ENCODE assay signal across 1 cellular context in the genomic region with DNA sequence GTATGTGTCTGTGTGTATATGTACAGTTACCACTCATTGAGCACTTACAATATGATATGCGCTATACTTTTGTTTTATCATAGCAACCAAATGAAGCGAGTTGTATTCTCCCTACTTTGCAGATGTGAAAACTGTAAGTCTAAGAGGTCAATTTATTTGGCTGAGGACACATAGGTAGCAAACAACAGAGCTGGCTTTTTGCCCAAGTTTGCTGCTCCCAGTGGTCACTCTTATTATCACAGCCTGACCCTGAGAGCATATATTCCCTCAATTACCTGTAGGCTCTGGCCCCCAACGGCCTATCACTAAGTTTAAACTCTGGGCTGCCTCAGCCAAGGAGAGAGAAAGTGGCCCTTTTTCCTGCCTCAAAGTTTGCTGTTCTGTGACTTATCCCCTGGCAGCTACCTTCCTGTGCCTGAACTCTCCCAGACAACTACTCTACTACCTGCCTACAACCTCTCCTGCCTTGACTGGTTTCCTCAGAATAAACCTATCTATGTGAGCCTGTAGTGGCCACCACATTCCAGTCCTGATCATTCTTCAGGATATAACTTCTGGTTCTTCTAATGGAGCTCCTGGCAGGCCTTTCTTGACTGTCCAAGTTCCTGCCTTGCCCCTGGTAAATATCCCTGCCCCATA.
TF ChIP-seq lines count a peak whose summit lies in the region.

No MANE protein-coding gene starts in this region.

TF ChIP-seq in H1, 55 proteins besides CTCF, POLR2A, EP300 and RAD21 (continued from another document):
- TF ChIP-seq TEAD4 (IDR thresholded peaks at IDR 0.05; ENCODE audit: low read depth, low read length) (no peak), SP4 (IDR thresholded peaks at IDR 0.05; ENCODE audit: low read length) (no peak), SAP30 (IDR thresholded peaks at IDR 0.05; ENCODE audit: insufficient read depth, insufficient replicate concordance, low read length) (no peak), NANOG (IDR thresholded peaks at IDR 0.05; ENCODE audit: insufficient read depth, low read depth, low read length, poor library complexity, severe bottlenecking) (no peak), CREB1 (IDR thresholded peaks at IDR 0.05) (no peak), MAFK (IDR thresholded peaks at IDR 0.05; ENCODE audit: low read depth, low read length) (no peak)
- TF ChIP-seq, protein P1, sequence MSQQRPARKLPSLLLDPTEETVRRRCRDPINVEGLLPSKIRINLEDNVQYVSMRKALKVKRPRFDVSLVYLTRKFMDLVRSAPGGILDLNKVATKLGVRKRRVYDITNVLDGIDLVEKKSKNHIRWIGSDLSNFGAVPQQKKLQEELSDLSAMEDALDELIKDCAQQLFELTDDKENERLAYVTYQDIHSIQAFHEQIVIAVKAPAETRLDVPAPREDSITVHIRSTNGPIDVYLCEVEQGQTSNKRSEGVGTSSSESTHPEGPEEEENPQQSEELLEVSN (IDR thresholded peaks at IDR 0.05), result no peak
